ENCODE assay signal across 6 cellular contexts in the genomic region with DNA sequence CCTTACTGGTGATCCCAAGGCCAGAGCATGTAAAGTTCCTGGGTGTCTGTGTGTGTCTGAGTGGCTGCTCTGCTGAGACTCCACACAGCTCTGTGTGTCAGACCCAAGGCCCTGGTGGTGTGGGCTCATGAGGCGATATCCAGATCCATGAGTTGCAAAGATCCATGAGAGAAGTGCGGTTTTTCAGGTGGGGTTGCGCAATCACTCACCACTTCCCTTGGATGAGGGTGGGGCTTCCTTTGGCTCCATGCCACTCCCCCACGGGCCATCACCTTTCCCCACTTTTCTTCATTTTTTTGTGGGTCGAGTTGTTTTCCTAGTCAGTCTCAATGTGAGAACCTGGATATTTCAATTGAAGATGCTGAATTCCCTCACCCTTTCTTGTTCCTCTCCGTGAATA.
DNase-seq lines count a peak whose midpoint lies in the region; ATAC-seq, FAIRE-seq and TF ChIP-seq lines count a peak whose summit lies in the region.
"Not testable (repeated sequence)": the region's sequence is repeated elsewhere in the genome, so short reads cannot be mapped to it uniquely, and the experiment has no call there.

No MANE protein-coding gene starts in this region.

- not testable (repeated sequence) for ATAC-seq in IMR-90 (ENCODE audit: low read depth); HepG2

- not testable (repeated sequence) for H2AK5ac ChIP-seq in IMR-90 (ENCODE audit: low read depth, low read length); H1 (ENCODE audit: low read depth, low read length)

- H2BK15ac ChIP-seq in IMR-90 (ENCODE audit: low read depth, low read length); H1 (ENCODE audit: low read length): not testable (repeated sequence)

- not testable (repeated sequence) for H2BK120ac ChIP-seq in IMR-90 (ENCODE audit: low read depth, low read length); H1 (replicated peaks; ENCODE audit: low read depth, low read length)

- H3K36me3 ChIP-seq in IMR-90 (ENCODE audit: control insufficient read depth, insufficient read depth, low read length); bronchial epithelial cell (ENCODE audit: control insufficient read depth, insufficient read depth, low read length); H1 (ENCODE audit: control insufficient read depth in 2 of 4, insufficient read depth in 4 of 4, low read length in 3 of 4); HepG2 (replicated peaks in 1 of 2; ENCODE audit: control insufficient read depth in 1 of 2, insufficient read depth in 2 of 2, low read length in 2 of 2): not testable (repeated sequence)

- H3K56ac ChIP-seq in IMR-90 (ENCODE audit: extremely low read depth, insufficient read depth, low read length); H1 (replicated peaks; ENCODE audit: insufficient read length, low read depth, low read length): not testable (repeated sequence)

- not testable (repeated sequence) for BruUV-seq in IMR-90 (replicated peaks; lab: Mats Ljungman, UMichigan); HepG2 (replicated peaks; lab: Mats Ljungman, UMichigan)

- not testable (repeated sequence) for H3K79me1 ChIP-seq in IMR-90 (ENCODE audit: low read depth in 1 of 2, low read length in 2 of 2); H1 (ENCODE audit: low read depth, low read length)

- H3K23ac ChIP-seq in IMR-90 (ENCODE audit: low read depth, low read length); H1 (ENCODE audit: insufficient read length): not testable (repeated sequence)

- H3K4me1 ChIP-seq in IMR-90 (ENCODE audit: control insufficient read depth, insufficient read depth, low read length); H1 (replicated peaks in 1 of 4; ENCODE audit: control insufficient read depth in 3 of 4, insufficient read depth in 4 of 4, low read length in 3 of 4); HepG2 (ENCODE audit: insufficient read depth, low read length): not testable (repeated sequence)

- not testable (repeated sequence) for H2AK9ac ChIP-seq in IMR-90 (replicated peaks; ENCODE audit: low read depth, low read length, poor library complexity)

- intact Hi-C loops in IMR-90 (cut with micrococcal nuclease); HepG2 (cut with micrococcal nuclease; ENCODE audit: unreplicated experiment); posterior vena cava (cut with DNase I): not testable (repeated sequence)

- H2BK5ac ChIP-seq in IMR-90 (ENCODE audit: low read depth, low read length, poor library complexity, severe bottlenecking); H1 (ENCODE audit: low read depth, low read length): not testable (repeated sequence)

- H3K14ac ChIP-seq in IMR-90 (replicated peaks; ENCODE audit: low read depth, low read length); H1 (ENCODE audit: insufficient read length): not testable (repeated sequence)

- not testable (repeated sequence) for TF ChIP-seq EP300 in Ishikawa (IDR thresholded peaks at IDR 0.05; ENCODE audit: borderline replicate concordance); H1 (IDR thresholded peaks at IDR 0.05; ENCODE audit: borderline replicate concordance in 1 of 2, low read depth in 2 of 2, low read length in 2 of 2); HepG2 (IDR thresholded peaks at IDR 0.05; ENCODE audit: low read depth in 2 of 2, low read length in 2 of 2); HepG2 (CRISPR knock-in tag; IDR thresholded peaks at IDR 0.05; ENCODE audit: borderline replicate concordance)

- FAIRE-seq in bronchial epithelial cell (lab: Jason Lieb, UNC), result peak; percentile 92
- not testable (repeated sequence) for FAIRE-seq in H1 (lab: Jason Lieb, UNC); HepG2 (lab: Jason Lieb, UNC)

- H2AFZ ChIP-seq in IMR-90 (replicated peaks; ENCODE audit: low read length, poor library complexity); H1 (ENCODE audit: low read length); HepG2 (ENCODE audit: low read length): not testable (repeated sequence)

- not testable (repeated sequence) for H3K4me3 ChIP-seq in IMR-90 (ENCODE audit: insufficient read depth, low read depth, low read length); bronchial epithelial cell (ENCODE audit: low read depth, low read length); H1 (ENCODE audit: extremely low read depth in 1 of 4, insufficient read depth in 2 of 4, low read depth in 3 of 4, low read length in 4 of 4); HepG2 (replicated peaks in 1 of 3; ENCODE audit: insufficient read depth in 1 of 3, low read depth in 2 of 3, low read length in 3 of 3)

- not testable (repeated sequence) for TF ChIP-seq RAD21 in IMR-90 (IDR thresholded peaks at IDR 0.05; ENCODE audit: low read length); Ishikawa (IDR thresholded peaks at IDR 0.05; ENCODE audit: low read depth); H1 (IDR thresholded peaks at IDR 0.05 in 1 of 2, conservative IDR thresholded peaks at IDR 0.05 in 1 of 2; ENCODE audit: low read depth in 2 of 2, low read length in 2 of 2); HepG2 (CRISPR knock-in tag; IDR thresholded peaks at IDR 0.05)

- not testable (repeated sequence) for H4K20me1 ChIP-seq in IMR-90 (ENCODE audit: insufficient read depth, low read length); H1 (replicated peaks in 1 of 2; ENCODE audit: control insufficient read depth in 1 of 2, insufficient read depth in 2 of 2, low read length in 2 of 2); HepG2 (ENCODE audit: insufficient read depth, low read length)

- not testable (repeated sequence) for H3K4me2 ChIP-seq in IMR-90 (ENCODE audit: low read depth, low read length); H1 (ENCODE audit: insufficient read depth in 1 of 2, low read depth in 2 of 2, low read length in 2 of 2); HepG2 (ENCODE audit: low read depth, low read length)

- not testable (repeated sequence) for TF ChIP-seq POLR2A in IMR-90 (IDR thresholded peaks at IDR 0.05; ENCODE audit: low read depth, low read length); H1 (IDR thresholded peaks at IDR 0.05; ENCODE audit: control extremely low read depth in 1 of 2, low read depth in 2 of 2, low read length in 2 of 2); HepG2 (IDR thresholded peaks at IDR 0.05; ENCODE audit: insufficient read depth in 1 of 2, low read depth in 2 of 2, low read length in 2 of 2)

- POLR2A ChIA-PET in IMR-90 (lab: Charles Lee; ENCODE audit: unreplicated experiment); H1 (lab: Charles Lee; ENCODE audit: partially characterized antibody); HepG2 (lab: Yijun Ruan, JAX): not testable (repeated sequence)

- DNase-seq in IMR-90; bronchial epithelial cell (ENCODE audit: low read depth); H1 (ENCODE audit: low read depth in 1 of 2, low spot score in 2 of 2); HepG2 (ENCODE audit: low spot score): not testable (repeated sequence)
- peak; percentile 25 for DNase-seq in posterior vena cava (ENCODE audit: low spot score)

- H4K5ac ChIP-seq in IMR-90 (ENCODE audit: low read depth, low read length); H1 (ENCODE audit: insufficient read length, low read depth, low read length): not testable (repeated sequence)

- H4K8ac ChIP-seq in IMR-90 (ENCODE audit: low read depth in 2 of 2, low read length in 2 of 2); H1 (ENCODE audit: extremely low read depth, insufficient read depth, low read length): not testable (repeated sequence)

- TF ChIP-seq CTCF in IMR-90 (conservative IDR thresholded peaks at IDR 0.05; ENCODE audit: low read depth, low read length); bronchial epithelial cell (IDR thresholded peaks at IDR 0.05; ENCODE audit: insufficient read depth, low read length, severe bottlenecking); H1 (IDR thresholded peaks at IDR 0.05; ENCODE audit: control extremely low read depth in 1 of 3, insufficient read depth in 1 of 3, low read depth in 1 of 3, low read length in 3 of 3); HepG2 (CRISPR knock-in tag; IDR thresholded peaks at IDR 0.05): not testable (repeated sequence)

- H3K4ac ChIP-seq in IMR-90 (ENCODE audit: low read depth, low read length); H1 (replicated peaks; ENCODE audit: insufficient read length, low read depth, low read length): not testable (repeated sequence)

- not testable (repeated sequence) for H3K9me1 ChIP-seq in IMR-90 (ENCODE audit: insufficient read depth, low read length)

- not testable (repeated sequence) for H3K9ac ChIP-seq in IMR-90 (ENCODE audit: low read depth, low read length); H1 (replicated peaks in 1 of 4; ENCODE audit: extremely low read depth in 1 of 4, low read depth in 3 of 4, low read length in 3 of 4); HepG2 (ENCODE audit: insufficient read depth, low read depth, low read length)

- CTCF ChIA-PET in IMR-90 (lab: Yijun Ruan, JAX); H1 (lab: Charles Lee; ENCODE audit: partially characterized antibody); HepG2 (lab: Yijun Ruan, JAX; ENCODE audit: low intra/inter-chr PET ratio, low total read pairs): not testable (repeated sequence)

- H3K79me2 ChIP-seq in H1 (ENCODE audit: control insufficient read depth in 1 of 2, insufficient read depth in 2 of 2, low read length in 2 of 2); HepG2 (ENCODE audit: insufficient read depth, low read length): not testable (repeated sequence)

- H3K27me3 ChIP-seq in IMR-90 (ENCODE audit: control insufficient read depth, insufficient read depth, low read length); bronchial epithelial cell (ENCODE audit: control insufficient read depth, insufficient read depth, low read length); H1 (replicated peaks in 1 of 4; ENCODE audit: control insufficient read depth in 3 of 4, extremely low read depth in 1 of 4, insufficient read depth in 3 of 4, low read length in 3 of 4); HepG2 (ENCODE audit: control insufficient read depth in 1 of 2, insufficient read depth in 2 of 2, low read length in 2 of 2): not testable (repeated sequence)

- not testable (repeated sequence) for H2BK20ac ChIP-seq in IMR-90 (ENCODE audit: low read depth, low read length); H1 (ENCODE audit: low read length)

- H3K18ac ChIP-seq in IMR-90 (ENCODE audit: low read depth, low read length); H1 (ENCODE audit: extremely low read depth, low read length): not testable (repeated sequence)

- dilution Hi-C loops in IMR-90 (cut with HindIII; ENCODE audit: low sequenced_read_pairs, unreplicated experiment), result not testable (repeated sequence)

- not testable (repeated sequence) for H2BK12ac ChIP-seq in H1 (ENCODE audit: low read depth, low read length)

- in situ Hi-C loops in IMR-90 (cut with MboI; ENCODE audit: low sequenced_read_pairs); HepG2 (cut with HindIII; ENCODE audit: extremely low pct_ligation_motif_present, low pct_unique_long_range_greater_than_20kb): not testable (repeated sequence)

- H3K9me3 ChIP-seq in IMR-90 (ENCODE audit: control insufficient read depth, insufficient read depth, low read length); H1 (ENCODE audit: insufficient read depth in 2 of 2, low read depth in 1 of 2, low read length in 1 of 2); HepG2 (ENCODE audit: low read length): not testable (repeated sequence)

- not testable (repeated sequence) for H4K91ac ChIP-seq in IMR-90 (ENCODE audit: insufficient read depth, low read depth, low read length); H1 (replicated peaks; ENCODE audit: insufficient read length, low read length)

- H3K23me2 ChIP-seq in H1 (ENCODE audit: low read depth, low read length), result not testable (repeated sequence)

- not testable (repeated sequence) for H3K27ac ChIP-seq in IMR-90 (ENCODE audit: insufficient read depth, low read length); H1 (ENCODE audit: low read depth, low read length); HepG2 (ENCODE audit: extremely low read length, insufficient read depth, low read length)

- no CpG with 5 or more reads among the region's 6 CpGs for WGBS in IMR-90 (ENCODE audit: extremely low coverage in 2 of 2, insufficient read length in 1 of 2), 2 experiments
- WGBS in H1 (ENCODE audit: extremely low coverage in 1 of 2, insufficient coverage in 1 of 2, insufficient read length in 1 of 2, insufficient replicate concordance in 2 of 2, low coverage in 1 of 2, low lambda C conversion rate in 2 of 2, missing lambda C conversion rate in 1 of 2), 2 experiments, result 88% methylated on average over 3 of the region's 6 CpGs; no CpG with 5 or more reads in 1 of the 2 experiments
- WGBS in HepG2 (ENCODE audit: low lambda C conversion rate), result 7% methylated on average over 5 of the region's 6 CpGs
